Comparison of ENCODE assay signal across 1 cellular context in genomic region chr14:68039593-68039992, GRCh38.
TF ChIP-seq lines count a peak whose summit lies in the region.

No MANE protein-coding gene starts in this region.

TF ChIP-seq in WTC11, 78 proteins besides CTCF, POLR2A, EP300 and RAD21 (continued from another document):
- TF ChIP-seq, protein P1, sequence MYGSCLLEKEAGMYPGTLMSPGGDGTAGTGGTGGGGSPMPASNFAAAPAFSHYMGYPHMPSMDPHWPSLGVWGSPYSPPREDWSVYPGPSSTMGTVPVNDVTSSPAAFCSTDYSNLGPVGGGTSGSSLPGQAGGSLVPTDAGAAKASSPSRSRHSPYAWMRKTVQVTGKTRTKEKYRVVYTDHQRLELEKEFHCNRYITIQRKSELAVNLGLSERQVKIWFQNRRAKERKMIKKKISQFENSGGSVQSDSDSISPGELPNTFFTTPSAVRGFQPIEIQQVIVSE (CRISPR knock-in tag; IDR thresholded peaks at IDR 0.05; ENCODE audit: borderline replicate concordance) = no peak
- TF ChIP-seq MXD4 (CRISPR knock-in tag; IDR thresholded peaks at IDR 0.05; ENCODE audit: borderline replicate concordance) (no peak), CREM (CRISPR knock-in tag; IDR thresholded peaks at IDR 0.05) (no peak), ZBTB21 (CRISPR knock-in tag; IDR thresholded peaks at IDR 0.05; ENCODE audit: borderline replicate concordance) (no peak)
